ENCODE assay signal across 10 cellular contexts in genomic region chr6:162099685-162100084, GRCh38.
DNase-seq lines count a peak whose midpoint lies in the region; ATAC-seq, FAIRE-seq and TF ChIP-seq lines count a peak whose summit lies in the region.
"Had no signal": no experiment of that assay in that cellular context is flagged by ENCODE, and none has a peak within 500 bp of the region (broad histone marks: within the 10 kb centered on the region; RNA-seq: fewer than 3 reads in every experiment).

No MANE protein-coding gene starts in this region.

- 89 to 92% methylated on average over 4 to 5 of the region's 5 CpGs for whole genome bisulfite sequencing in endodermal cell (ENCODE audit: insufficient coverage in 1 of 2, insufficient read length in 1 of 2), 2 experiments

- peaks cover 5% of the 10 kb centered on the region for H3K9me3 Mint-ChIP-seq in endodermal cell

- no peaks in the 10 kb centered on the region for H3K36me3 ChIP-seq in HEK293 (ENCODE audit: control insufficient read depth in 2 of 2, insufficient read depth in 1 of 2, low read length in 2 of 2)
- H3K36me3 ChIP-seq in endodermal cell (ENCODE audit: control insufficient read depth, insufficient read depth, low read length): no peaks in the 10 kb centered on the region
- H3K36me3 ChIP-seq: heart right ventricle had no signal

- H3K27ac ChIP-seq in HEK293 (ENCODE audit: extremely low read depth, low read depth, low read length) (no peak overlapping the region), endodermal cell (ENCODE audit: low read depth, low read length) (no peak overlapping the region)

- POLR2A ChIA-PET in HEK293 (lab: Yijun Ruan, JAX): no interaction called here

- no peak for TF ChIP-seq CTCF in HEK293 (tag by site-specific recombination; IDR thresholded peaks at IDR 0.05)
- no peak for TF ChIP-seq CTCF in astrocyte of the spinal cord (IDR thresholded peaks at IDR 0.05; ENCODE audit: low read depth, low read length)
- TF ChIP-seq CTCF in endodermal cell (conservative IDR thresholded peaks at IDR 0.05): no peak

- no peak overlapping the region for H3K27ac Mint-ChIP-seq in endodermal cell

- H3K9me3 ChIP-seq in HEK293 (ENCODE audit: control insufficient read depth, insufficient read depth, low read depth, low read length): no peaks in the 10 kb centered on the region
- no peaks in the 10 kb centered on the region for H3K9me3 ChIP-seq in endodermal cell (ENCODE audit: control insufficient read depth, low read length)
- H3K9me3 ChIP-seq: heart right ventricle had no signal

- no peak overlapping the region for H3K9ac ChIP-seq in endodermal cell (ENCODE audit: extremely low read depth, low read length, poor library complexity, severe bottlenecking)

- no peak overlapping the region for H3K4me3 Mint-ChIP-seq in endodermal cell

- no peak for ATAC-seq in left lobe of liver

- H3K36me3 Mint-ChIP-seq in endodermal cell (ENCODE audit: low read depth): no peaks in the 10 kb centered on the region

- DNase-seq in AG08396 (ENCODE audit: low spot score): peak; percentile 10
- peak; percentile 88 for DNase-seq in astrocyte of the spinal cord (ENCODE audit: low read depth, low spot score)
- peak; percentile 94 for DNase-seq in non-pigmented ciliary epithelial cell (ENCODE audit: low read depth)
- no peak for DNase-seq in NCI-H526 treated with DMSO at 0.1 percent for 48 hours (lab: John Stamatoyannopoulos, UW)
- DNase-seq in HTR-8/SVneo (ENCODE audit: insufficient read length, low spot score): no peak
- DNase-seq in endodermal cell: no peak
- no peak for DNase-seq in left lobe of liver (ENCODE audit: low spot score)
- DNase-seq: heart right ventricle, NCI-H2171 treated with DMSO at 0.1 percent for 48 hours had no signal

- no peaks in the 10 kb centered on the region for H3K27me3 Mint-ChIP-seq in endodermal cell (ENCODE audit: insufficient read depth)

- H3K4me1 Mint-ChIP-seq in endodermal cell: no peaks in the 10 kb centered on the region

- CTCF ChIA-PET in HEK293 (lab: Yijun Ruan, JAX): no interaction called here

- no peak for FAIRE-seq in HTR-8/SVneo (lab: Jason Lieb, UNC)

- H3K27me3 ChIP-seq in endodermal cell (ENCODE audit: control insufficient read depth, insufficient read depth, low read length, poor library complexity, severe bottlenecking): no peaks in the 10 kb centered on the region
- H3K27me3 ChIP-seq: heart right ventricle had no signal

- H3K4me3 ChIP-seq in HEK293 (ENCODE audit: low read depth, low read length) (no peak overlapping the region), astrocyte of the spinal cord (ENCODE audit: low read depth, low read length) (no peak overlapping the region), endodermal cell (ENCODE audit: low read length) (no peak overlapping the region)
- H3K4me3 ChIP-seq: heart right ventricle had no signal

- in situ Hi-C loops in astrocyte of the spinal cord (cut with HindIII; ENCODE audit: low sequenced_read_pairs): no loop called here

- H3K4me1 ChIP-seq in HEK293 (ENCODE audit: control insufficient read depth, insufficient read depth, low read length) (no peaks in the 10 kb centered on the region), endodermal cell (ENCODE audit: control insufficient read depth, insufficient read depth, low read length) (no peaks in the 10 kb centered on the region)

TF ChIP-seq in HEK293, 187 proteins besides CTCF, POLR2A, EP300 and RAD21 (continues in another document):
- TF ChIP-seq TCF7L2 (IDR thresholded peaks at IDR 0.05; ENCODE audit: borderline replicate concordance, low read depth, low read length) (no peak), ZNF23 (tag by site-specific recombination; IDR thresholded peaks at IDR 0.05; ENCODE audit: borderline replicate concordance) (no peak), ZEB2 (tag by site-specific recombination; IDR thresholded peaks at IDR 0.05) (no peak), ZFHX2 (tag by site-specific recombination; conservative IDR thresholded peaks at IDR 0.05) (peak; percentile 28), ZBTB21 (tag by site-specific recombination; IDR thresholded peaks at IDR 0.05) (peak; percentile 50; the same call in 1 of the 2 replicates), MZF1 (tag by site-specific recombination; IDR thresholded peaks at IDR 0.05; ENCODE audit: borderline replicate concordance) (no peak), ZNF292 (tag by site-specific recombination; IDR thresholded peaks at IDR 0.05; ENCODE audit: borderline replicate concordance, low read depth) (no peak), ZNF19 (tag by site-specific recombination; IDR thresholded peaks at IDR 0.05; ENCODE audit: low read depth) (no peak), ATF2 (tag by site-specific recombination; IDR thresholded peaks at IDR 0.05; ENCODE audit: low read depth) (peak; percentile 41; the same call in 1 of the 2 replicates), RBAK (tag by site-specific recombination; IDR thresholded peaks at IDR 0.05) (no peak), ZNF529 (tag by site-specific recombination; IDR thresholded peaks at IDR 0.05; ENCODE audit: insufficient replicate concordance) (no peak), KLF8 (tag by site-specific recombination; IDR thresholded peaks at IDR 0.05) (no peak), ZSCAN30 (tag by site-specific recombination; IDR thresholded peaks at IDR 0.05) (no peak), KLF1 (tag by site-specific recombination; IDR thresholded peaks at IDR 0.05) (no peak), ZNF596 (tag by site-specific recombination; IDR thresholded peaks at IDR 0.05) (no peak), ZBTB20 (tag by site-specific recombination; IDR thresholded peaks at IDR 0.05) (no peak), ZNF544 (tag by site-specific recombination; IDR thresholded peaks at IDR 0.05) (no peak), ZBTB1 (tag by site-specific recombination; IDR thresholded peaks at IDR 0.05) (no peak), ZNF157 (tag by site-specific recombination; IDR thresholded peaks at IDR 0.05) (no peak), ZNF555 (tag by site-specific recombination; conservative IDR thresholded peaks at IDR 0.05) (no peak), ZNF843 (tag by site-specific recombination; IDR thresholded peaks at IDR 0.05) (no peak), KLF9 (tag by site-specific recombination; IDR thresholded peaks at IDR 0.05; ENCODE audit: low read depth) (no peak), ZNF701 (tag by site-specific recombination; IDR thresholded peaks at IDR 0.05) (no peak), ZBTB26 (tag by site-specific recombination; optimal IDR thresholded peaks at IDR 0.05) (no peak), ZNF629 (tag by site-specific recombination; IDR thresholded peaks at IDR 0.05) (no peak), ZBTB48 (tag by site-specific recombination; IDR thresholded peaks at IDR 0.05) (no peak), ZNF350 (tag by site-specific recombination; IDR thresholded peaks at IDR 0.05) (no peak), SP7 (tag by site-specific recombination; IDR thresholded peaks at IDR 0.05) (peak; percentile 85), OSR2 (tag by site-specific recombination; IDR thresholded peaks at IDR 0.05) (no peak), ZNF16 (tag by site-specific recombination; IDR thresholded peaks at IDR 0.05; ENCODE audit: low read depth) (no peak), SP3 (tag by site-specific recombination; IDR thresholded peaks at IDR 0.05) (peak; percentile 32; the same call in 1 of the 2 replicates), HIC1 (tag by site-specific recombination; IDR thresholded peaks at IDR 0.05) (no peak), ZNF341 (tag by site-specific recombination; IDR thresholded peaks at IDR 0.05; ENCODE audit: low read depth) (no peak), ZNF521 (tag by site-specific recombination; IDR thresholded peaks at IDR 0.05) (no peak), GLIS2 (tag by site-specific recombination; IDR thresholded peaks at IDR 0.05) (no peak), HOXD13 (CRISPR knock-in tag; IDR thresholded peaks at IDR 0.05; ENCODE audit: borderline replicate concordance) (no peak)

Comparison
In these comparisons a context has a peak if more than half of its experiments do, and no peak if none do; other contexts are left out.
1. DNase-seq: peak in AG08396 (single experiment), astrocyte of the spinal cord (single experiment) and non-pigmented ciliary epithelial cell (single experiment); none in NCI-H526 treated with DMSO at 0.1 percent for 48 hours (single experiment), HTR-8/SVneo (single experiment), endodermal cell (single experiment) and left lobe of liver (single experiment).